In the genomic region with DNA sequence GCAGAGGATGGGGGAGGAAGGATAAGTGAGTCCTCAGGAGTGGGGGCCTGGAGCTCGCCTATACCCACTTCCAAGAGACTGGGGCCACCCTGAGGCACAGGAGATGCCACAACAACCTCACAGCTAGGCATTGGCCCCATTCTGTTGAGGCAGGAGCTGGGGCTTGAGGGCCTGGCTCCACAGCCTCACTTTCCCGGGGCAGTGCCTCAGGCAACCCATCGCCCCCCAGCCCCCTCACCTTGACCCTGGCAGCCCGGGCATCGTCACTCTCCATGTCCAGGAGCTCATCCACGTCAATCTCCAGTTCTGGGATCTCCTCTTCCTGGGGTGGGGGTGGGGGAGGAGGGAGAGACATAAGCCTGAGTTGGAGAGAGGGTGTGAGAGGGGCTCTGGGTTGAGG, we compare ENCODE assay signal across 1 cellular context.
TF ChIP-seq lines count a peak whose summit lies in the region.

No MANE protein-coding gene starts in this region.

TF ChIP-seq in SK-N-SH treated with all-trans-retinoic acid at 6 μM for 48 hours, 23 proteins besides CTCF, POLR2A, EP300 and RAD21 (continued from another document):
- TF ChIP-seq, protein P1, sequence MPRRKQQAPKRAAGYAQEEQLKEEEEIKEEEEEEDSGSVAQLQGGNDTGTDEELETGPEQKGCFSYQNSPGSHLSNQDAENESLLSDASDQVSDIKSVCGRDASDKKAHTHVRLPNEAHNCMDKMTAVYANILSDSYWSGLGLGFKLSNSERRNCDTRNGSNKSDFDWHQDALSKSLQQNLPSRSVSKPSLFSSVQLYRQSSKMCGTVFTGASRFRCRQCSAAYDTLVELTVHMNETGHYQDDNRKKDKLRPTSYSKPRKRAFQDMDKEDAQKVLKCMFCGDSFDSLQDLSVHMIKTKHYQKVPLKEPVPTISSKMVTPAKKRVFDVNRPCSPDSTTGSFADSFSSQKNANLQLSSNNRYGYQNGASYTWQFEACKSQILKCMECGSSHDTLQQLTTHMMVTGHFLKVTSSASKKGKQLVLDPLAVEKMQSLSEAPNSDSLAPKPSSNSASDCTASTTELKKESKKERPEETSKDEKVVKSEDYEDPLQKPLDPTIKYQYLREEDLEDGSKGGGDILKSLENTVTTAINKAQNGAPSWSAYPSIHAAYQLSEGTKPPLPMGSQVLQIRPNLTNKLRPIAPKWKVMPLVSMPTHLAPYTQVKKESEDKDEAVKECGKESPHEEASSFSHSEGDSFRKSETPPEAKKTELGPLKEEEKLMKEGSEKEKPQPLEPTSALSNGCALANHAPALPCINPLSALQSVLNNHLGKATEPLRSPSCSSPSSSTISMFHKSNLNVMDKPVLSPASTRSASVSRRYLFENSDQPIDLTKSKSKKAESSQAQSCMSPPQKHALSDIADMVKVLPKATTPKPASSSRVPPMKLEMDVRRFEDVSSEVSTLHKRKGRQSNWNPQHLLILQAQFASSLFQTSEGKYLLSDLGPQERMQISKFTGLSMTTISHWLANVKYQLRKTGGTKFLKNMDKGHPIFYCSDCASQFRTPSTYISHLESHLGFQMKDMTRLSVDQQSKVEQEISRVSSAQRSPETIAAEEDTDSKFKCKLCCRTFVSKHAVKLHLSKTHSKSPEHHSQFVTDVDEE (CRISPR knock-in tag; IDR thresholded peaks at IDR 0.05), result no peak
- TF ChIP-seq, protein P2, sequence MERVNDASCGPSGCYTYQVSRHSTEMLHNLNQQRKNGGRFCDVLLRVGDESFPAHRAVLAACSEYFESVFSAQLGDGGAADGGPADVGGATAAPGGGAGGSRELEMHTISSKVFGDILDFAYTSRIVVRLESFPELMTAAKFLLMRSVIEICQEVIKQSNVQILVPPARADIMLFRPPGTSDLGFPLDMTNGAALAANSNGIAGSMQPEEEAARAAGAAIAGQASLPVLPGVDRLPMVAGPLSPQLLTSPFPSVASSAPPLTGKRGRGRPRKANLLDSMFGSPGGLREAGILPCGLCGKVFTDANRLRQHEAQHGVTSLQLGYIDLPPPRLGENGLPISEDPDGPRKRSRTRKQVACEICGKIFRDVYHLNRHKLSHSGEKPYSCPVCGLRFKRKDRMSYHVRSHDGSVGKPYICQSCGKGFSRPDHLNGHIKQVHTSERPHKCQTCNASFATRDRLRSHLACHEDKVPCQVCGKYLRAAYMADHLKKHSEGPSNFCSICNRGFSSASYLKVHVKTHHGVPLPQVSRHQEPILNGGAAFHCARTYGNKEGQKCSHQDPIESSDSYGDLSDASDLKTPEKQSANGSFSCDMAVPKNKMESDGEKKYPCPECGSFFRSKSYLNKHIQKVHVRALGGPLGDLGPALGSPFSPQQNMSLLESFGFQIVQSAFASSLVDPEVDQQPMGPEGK (CRISPR knock-in tag; IDR thresholded peaks at IDR 0.05; ENCODE audit: borderline replicate concordance), result no peak
